ENCODE assay signal across 25 cellular contexts in the genomic region with DNA sequence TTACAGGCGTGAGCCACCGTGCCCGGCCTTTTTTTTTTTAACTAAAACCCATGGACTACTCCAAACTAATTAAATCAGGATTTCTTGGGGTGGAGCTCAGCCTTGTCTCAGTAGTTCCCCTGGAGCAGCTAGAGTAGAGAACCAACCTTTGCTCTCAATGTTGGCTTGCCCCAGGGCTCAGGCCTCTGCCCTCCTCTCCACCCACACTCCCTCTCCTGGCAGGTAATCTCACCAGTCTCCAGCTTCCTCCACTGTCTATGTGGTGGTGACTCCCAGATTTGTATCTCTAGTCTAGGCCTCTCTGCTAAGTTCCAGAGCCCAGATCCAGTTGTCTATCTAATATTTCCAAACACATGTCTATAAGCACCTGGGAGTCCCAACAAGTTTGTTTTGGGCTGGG. TPM values are rescaled to one million over a fixed set of nuclear protein-coding genes. Genes with fewer than 3 reads are reported as not detected.
DNase-seq lines count a peak whose midpoint lies in the region; ATAC-seq and TF ChIP-seq lines count a peak whose summit lies in the region.
"Had no signal": no experiment of that assay in that cellular context is flagged by ENCODE, and none has a peak within 500 bp of the region (broad histone marks: within the 10 kb centered on the region; RNA-seq: fewer than 3 reads in every experiment).

No MANE protein-coding gene starts in this region.

- no peaks in the 10 kb centered on the region for H3K36me3 Mint-ChIP-seq in activated T-helper 17 cell treated with anti-CD3 and anti-CD28 coated beads, Interleukin-2, amount 50 U/mL, for 72 hours (ENCODE audit: low read depth)

- TF ChIP-seq CTCF in HCT116 (IDR thresholded peaks at IDR 0.05 in 2 of 3, conservative IDR thresholded peaks at IDR 0.05 in 1 of 3; ENCODE audit: borderline replicate concordance in 1 of 3, insufficient read depth in 1 of 3, low read depth in 2 of 3, low read length in 2 of 3): peak in 1 of 3 experiments; percentile 12; a peak in 1 of 6 replicates
- no peak for TF ChIP-seq CTCF in Panc1 (IDR thresholded peaks at IDR 0.05)
- TF ChIP-seq CTCF in hepatocyte (IDR thresholded peaks at IDR 0.05; ENCODE audit: poor library complexity): no peak
- TF ChIP-seq CTCF in ascending aorta (IDR thresholded peaks at IDR 0.05): no peak

- RAD21 ChIA-PET in HCT116 (lab: Charles Lee; ENCODE audit: low non-redundant PET in 1 of 2, low total read pairs in 2 of 2, uncharacterized antibody in 2 of 2, unreplicated experiment in 2 of 2): no interaction called here

- H4K91ac ChIP-seq in trophoblast cell (ENCODE audit: low read depth, low read length): no peak overlapping the region

- intact Hi-C loops in HCT116 (cut with micrococcal nuclease): no loop called here
- intact Hi-C loops in Panc1 (cut with micrococcal nuclease; ENCODE audit: unreplicated experiment): no loop called here
- intact Hi-C loops in ascending aorta (cut with DNase I): no loop called here

- H2BK120ac ChIP-seq in trophoblast cell (ENCODE audit: insufficient read depth, low read length, poor library complexity): no peak overlapping the region

- peaks cover 0 to 22% of the 10 kb centered on the region in 2 experiments; a peak in 3 of 4 replicates for H3K4me1 ChIP-seq in HCT116 (ENCODE audit: control insufficient read depth in 1 of 2, insufficient read depth in 2 of 2, low read length in 2 of 2)
- H3K4me1 ChIP-seq in Panc1 (ENCODE audit: control insufficient read depth, insufficient read depth, low read length): no peaks in the 10 kb centered on the region; the same call in 1 of the 2 replicates
- H3K4me1 ChIP-seq in hepatocyte (ENCODE audit: insufficient read depth): no peaks in the 10 kb centered on the region
- H3K4me1 ChIP-seq in trophoblast cell (ENCODE audit: control insufficient read depth in 1 of 2, insufficient read depth in 2 of 2, low read length in 2 of 2): peaks cover 15 to 19% of the 10 kb centered on the region in 2 experiments
- H3K4me1 ChIP-seq in ascending aorta: no peaks in the 10 kb centered on the region
- H3K4me1 ChIP-seq: BE2C, esophagus muscularis mucosa, gastroesophageal sphincter, psoas muscle had no signal

- H3K9me3 ChIP-seq in HCT116 (ENCODE audit: control insufficient read depth in 1 of 2, insufficient read depth in 1 of 2, low read depth in 1 of 2, low read length in 2 of 2) (no peaks in the 10 kb centered on the region), Panc1 (ENCODE audit: control insufficient read depth, insufficient read depth, low read depth, low read length) (no peaks in the 10 kb centered on the region), hepatocyte (ENCODE audit: low read depth) (no peaks in the 10 kb centered on the region), trophoblast cell (ENCODE audit: insufficient read depth, low read depth, low read length) (no peaks in the 10 kb centered on the region), ascending aorta (no peaks in the 10 kb centered on the region)
- H3K9me3 ChIP-seq: BE2C, esophagus muscularis mucosa, gastroesophageal sphincter, psoas muscle had no signal

- POLR2A ChIA-PET in HCT116 (lab: Charles Lee): no interaction called here
- POLR2A ChIA-PET in Panc1 (lab: Charles Lee): no interaction called here

- H3K4me1 Mint-ChIP-seq in activated T-helper 17 cell treated with anti-CD3 and anti-CD28 coated beads, Interleukin-2, amount 50 U/mL, for 72 hours: no peaks in the 10 kb centered on the region

- H3K9ac ChIP-seq in HCT116 (ENCODE audit: low read length) (no peak overlapping the region), trophoblast cell (ENCODE audit: low read length) (no peak overlapping the region)

- BruUV-seq in HCT116 (replicated peaks; lab: Mats Ljungman, UMichigan) (no TSS peak), Panc1 (replicated peaks; lab: Mats Ljungman, UMichigan) (no TSS peak)

- no peak overlapping the region for H3K18ac ChIP-seq in trophoblast cell (ENCODE audit: low read length)

- H3K4me3 Mint-ChIP-seq in activated T-helper 17 cell treated with anti-CD3 and anti-CD28 coated beads, Interleukin-2, amount 50 U/mL, for 72 hours: no peak overlapping the region
- H3K4me3 Mint-ChIP-seq: activated CD8-positive, alpha-beta T cell treated with anti-CD3 and anti-CD28 coated beads, Interleukin-2, amount 10 ng/mL, durations not matched to agents 7 days and 5 days had no signal

- H3K27me3 Mint-ChIP-seq in activated T-helper 17 cell treated with anti-CD3 and anti-CD28 coated beads, Interleukin-2, amount 50 U/mL, for 72 hours: no peaks in the 10 kb centered on the region

- no peak overlapping the region for H3K27ac Mint-ChIP-seq in activated T-helper 17 cell treated with anti-CD3 and anti-CD28 coated beads, Interleukin-2, amount 50 U/mL, for 72 hours
- H3K27ac Mint-ChIP-seq: activated CD8-positive, alpha-beta T cell treated with anti-CD3 and anti-CD28 coated beads, Interleukin-2, amount 10 ng/mL, durations not matched to agents 7 days and 5 days had no signal

- no peak overlapping the region for H2BK12ac ChIP-seq in trophoblast cell (ENCODE audit: low read length)

- H3K9me3 Mint-ChIP-seq in activated T-helper 17 cell treated with anti-CD3 and anti-CD28 coated beads, Interleukin-2, amount 50 U/mL, for 72 hours: no peaks in the 10 kb centered on the region

- no peak for TF ChIP-seq POLR2A in HCT116 (IDR thresholded peaks at IDR 0.05; ENCODE audit: borderline replicate concordance, extremely low read depth, insufficient read depth, insufficient read length)

- no peaks in the 10 kb centered on the region for H3K27me3 ChIP-seq in HCT116 (ENCODE audit: insufficient read depth, low read length)
- no peaks in the 10 kb centered on the region for H3K27me3 ChIP-seq in Panc1 (ENCODE audit: control insufficient read depth, insufficient read depth, low read length)
- no peaks in the 10 kb centered on the region for H3K27me3 ChIP-seq in hepatocyte
- H3K27me3 ChIP-seq in trophoblast cell (ENCODE audit: insufficient read depth, low read length): no peaks in the 10 kb centered on the region
- no peaks in the 10 kb centered on the region for H3K27me3 ChIP-seq in ascending aorta
- H3K27me3 ChIP-seq: BE2C, esophagus muscularis mucosa, gastroesophageal sphincter had no signal

- H3K14ac ChIP-seq in trophoblast cell (ENCODE audit: low read length): no peak overlapping the region

- H3K27ac ChIP-seq in HCT116 (ENCODE audit: low read depth, low read length): no peak overlapping the region
- H3K27ac ChIP-seq in Panc1 (ENCODE audit: low read length): no peak overlapping the region
- H3K27ac ChIP-seq in hepatocyte: no peak overlapping the region
- H3K27ac ChIP-seq in trophoblast cell (ENCODE audit: low read depth, low read length): no peak overlapping the region
- no peak overlapping the region for H3K27ac ChIP-seq in ascending aorta
- H3K27ac ChIP-seq: esophagus muscularis mucosa, gastroesophageal sphincter, psoas muscle, SK-N-MC had no signal

- H2BK5ac ChIP-seq in trophoblast cell (ENCODE audit: low read depth, low read length, poor library complexity): no peak overlapping the region

- H3K4me3 ChIP-seq in HCT116 (replicated peaks in 1 of 2; ENCODE audit: low read depth in 1 of 2, low read length in 2 of 2) (no peak overlapping the region), Panc1 (ENCODE audit: low read depth in 2 of 2, low read length in 2 of 2) (no peak overlapping the region), hepatocyte (no peak overlapping the region), trophoblast cell (ENCODE audit: low read depth, low read length) (no peak overlapping the region), ascending aorta (no peak overlapping the region)
- H3K4me3 ChIP-seq: esophagus muscularis mucosa, gastroesophageal sphincter, psoas muscle, SK-N-MC, smooth muscle cell had no signal

- 93% methylated on average over 3 of the region's 3 CpGs for WGBS in hepatocyte (ENCODE audit: low lambda C conversion rate, missing lambda C conversion rate)
- no CpG with 5 or more reads among the region's 3 CpGs for WGBS in trophoblast cell (ENCODE audit: extremely low coverage, insufficient coverage, insufficient read length)

- no peak overlapping the region for H2AK5ac ChIP-seq in trophoblast cell (ENCODE audit: low read length)

- ATAC-seq in HCT116 (peak; percentile 83), Panc1 (peak; percentile 51; the same call in 1 of the 2 replicates)
- no peak for ATAC-seq in activated CD4-positive, CD25-positive, alpha-beta regulatory T cell treated with anti-CD3 and anti-CD28 coated beads, Interleukin-2, amount 50 U/mL, for 24 hours
- no peak for ATAC-seq in activated T-helper 17 cell treated with anti-CD3 and anti-CD28 coated beads, Interleukin-2, amount 50 U/mL, for 72 hours (replicated peaks)
- ATAC-seq: activated CD8-positive, alpha-beta T cell treated with anti-CD3 and anti-CD28 coated beads, Interleukin-2, amount 10 ng/mL, durations not matched to agents 7 days and 5 days; gastroesophageal sphincter; psoas muscle had no signal

- no peak; the same call in 1 of the 2 replicates for TF ChIP-seq RAD21 in HCT116 (IDR thresholded peaks at IDR 0.05; ENCODE audit: low read depth)

- peaks cover 3% of the 10 kb centered on the region for H3K79me1 ChIP-seq in trophoblast cell (ENCODE audit: low read length)

- DNase-seq in HCT116 (ENCODE audit: low read depth, low spot score) (peak; percentile 3), Panc1 (ENCODE audit: low read depth, low spot score) (no peak), hepatocyte (ENCODE audit: low spot score) (peak; percentile 37), trophoblast cell (peak; percentile 79 to 87), ascending aorta (ENCODE audit: low spot score in 2 of 2) (no peak), NCI-H69 (lab: John Stamatoyannopoulos, UW) (no peak)
- DNase-seq: activated CD4-positive, CD25-positive, alpha-beta regulatory T cell; activated CD8-positive, alpha-beta T cell treated with anti-CD3 and anti-CD28 coated beads, Interleukin-2, amount 10 ng/mL, durations not matched to agents 7 days and 5 days; activated naive CD4-positive, alpha-beta T cell treated with anti-CD3 and anti-CD28 coated beads, Interleukin-2, amount 50 U/mL, for 16 hours; activated T-cell treated with anti-CD3 and anti-CD28 coated beads, Interleukin-2, amount 50 U/mL, for 48 hours; anterior cingulate cortex; BE2C; cerebellar nuclear complex; COR-L47; midbrain; NCI-H1694 treated with DMSO at 0.1 percent for 48 hours; NCI-H2227 treated with DMSO at 0.1 percent for 48 hours; NCI-H774; psoas muscle had no signal

- H3K23ac ChIP-seq in trophoblast cell (ENCODE audit: low read length): no peak overlapping the region

- H3K9me2 ChIP-seq in HCT116 (ENCODE audit: insufficient read depth) (no peaks in the 10 kb centered on the region), hepatocyte (replicated peaks; ENCODE audit: insufficient read depth) (no peaks in the 10 kb centered on the region)

- H4K12ac ChIP-seq in trophoblast cell (ENCODE audit: low read depth, low read length): no peak overlapping the region

- CTCF ChIA-PET in HCT116 (lab: Charles Lee) (no interaction called here), Panc1 (lab: Charles Lee) (interaction anchor here (0.7 kb wide), 1 partner anchor 9 kb away, joined by 3 read pairs; no protein-coding TSS in a partner anchor)

- in situ Hi-C loops in Panc1 (cut with HindIII; ENCODE audit: low pct_unique_long_range_greater_than_20kb, low sequenced_read_pairs): no loop called here

- H2AFZ ChIP-seq in HCT116 (ENCODE audit: low read depth, low read length, poor library complexity, severe bottlenecking) (no peak overlapping the region), hepatocyte (no peak overlapping the region), trophoblast cell (ENCODE audit: insufficient read depth, low read length, poor library complexity) (no peak overlapping the region)

- H3K79me2 ChIP-seq in HCT116 (ENCODE audit: insufficient read depth, low read length): no peaks in the 10 kb centered on the region
- H3K79me2 ChIP-seq in hepatocyte: no peaks in the 10 kb centered on the region
- H3K79me2 ChIP-seq in trophoblast cell (ENCODE audit: control insufficient read depth, insufficient read depth, low read length, poor library complexity): no peaks in the 10 kb centered on the region

- H3K36me3 ChIP-seq in HCT116 (ENCODE audit: control insufficient read depth in 1 of 2, insufficient read depth in 2 of 2, low read length in 2 of 2): no peaks in the 10 kb centered on the region
- H3K36me3 ChIP-seq in Panc1 (ENCODE audit: control insufficient read depth, insufficient read depth, low read length): no peaks in the 10 kb centered on the region
- no peaks in the 10 kb centered on the region for H3K36me3 ChIP-seq in hepatocyte (replicated peaks; ENCODE audit: insufficient read depth, low read depth)
- no peaks in the 10 kb centered on the region for H3K36me3 ChIP-seq in trophoblast cell (ENCODE audit: control insufficient read depth in 1 of 2, insufficient read depth in 2 of 2, low read length in 2 of 2)
- H3K36me3 ChIP-seq in ascending aorta: no peaks in the 10 kb centered on the region
- H3K36me3 ChIP-seq: BE2C, esophagus muscularis mucosa, gastroesophageal sphincter had no signal

- no peak overlapping the region for H3K4ac ChIP-seq in trophoblast cell (ENCODE audit: low read depth, low read length)

- H4K20me1 ChIP-seq in HCT116 (ENCODE audit: insufficient read depth) (no peaks in the 10 kb centered on the region), hepatocyte (ENCODE audit: insufficient read depth, poor library complexity, severe bottlenecking) (no peaks in the 10 kb centered on the region)

- H3K4me2 ChIP-seq in HCT116 (ENCODE audit: low read length) (no peak overlapping the region), hepatocyte (no peak overlapping the region), trophoblast cell (ENCODE audit: low read length) (no peak overlapping the region)
- H3K4me2 ChIP-seq: smooth muscle cell had no signal

- H4K8ac ChIP-seq in trophoblast cell (ENCODE audit: low read depth, low read length): no peak overlapping the region

RNA-seq across cellular contexts. Expression of a gene that starts 9.6 kb away (rescaled TPM):
- total RNA-seq in HCT116 (2021; ENCODE audit: unreplicated experiment): 46.3 TPM
- polyA plus RNA-seq in HCT116 (2012): 21.2 and 23.2 TPM in 2 replicates
- 65.6 TPM for total RNA-seq in Panc1 (2021; ENCODE audit: unreplicated experiment)
- 50.7 TPM for polyA plus RNA-seq in Panc1 (2012; ENCODE audit: insufficient read length)
- total RNA-seq in hepatocyte: 34.6 and 38.7 TPM in 2 replicates
- polyA plus RNA-seq in hepatocyte: 36.1 and 44.3 TPM in 2 replicates
- 54.1 and 61.4 TPM in 2 replicates for polyA plus RNA-seq in trophoblast cell (2013)
- 59.2 TPM for total RNA-seq in ascending aorta
- 10 to 100 TPM; 22.7 to 30.9 TPM for total RNA-seq in activated T-helper 17 cell treated with anti-CD3 and anti-CD28 coated beads, Interleukin-2, amount 50 U/mL, for 72 hours

Comparison
In these comparisons a context has a peak if more than half of its experiments do, and no peak if none do; other contexts are left out.
1. ATAC-seq: peak in HCT116 (single experiment) and Panc1 (single experiment); none in activated CD4-positive, CD25-positive, alpha-beta regulatory T cell treated with anti-CD3 and anti-CD28 coated beads, Interleukin-2, amount 50 U/mL, for 24 hours (0 of 2) and activated T-helper 17 cell treated with anti-CD3 and anti-CD28 coated beads, Interleukin-2, amount 50 U/mL, for 72 hours (single experiment).
2. DNase-seq: peak in HCT116 (single experiment), hepatocyte (single experiment) and trophoblast cell (2 of 2); none in Panc1 (single experiment), ascending aorta (0 of 2) and NCI-H69 (single experiment).